11 cellular contexts compared by ENCODE assay signal in genomic region chr12:31714406-31715271, GRCh38. TPM values are rescaled to one million over a fixed set of nuclear protein-coding genes. Genes with fewer than 3 reads are reported as not detected.
DNase-seq lines count a peak whose midpoint lies in the region; ATAC-seq and TF ChIP-seq lines count a peak whose summit lies in the region.
"Had no signal": no experiment of that assay in that cellular context is flagged by ENCODE, and none has a peak within 500 bp of the region (broad histone marks: within the 10 kb centered on the region; RNA-seq: fewer than 3 reads in every experiment).

No MANE protein-coding gene starts in this region.

- H3K27ac Mint-ChIP-seq in endothelial cell (ENCODE audit: unreplicated experiment) (peak overlapping the region; percentile 53), type B pancreatic cell (peak overlapping the region; percentile 34)

- ATAC-seq in HG03095 (IDR thresholded peaks at IDR 0.05; ENCODE audit: unreplicated experiment): peak; percentile 17
- ATAC-seq: Right ventricle myocardium inferior had no signal

- DNase-seq in NCI-H2107 treated with DMSO at 0.1 percent for 48 hours (lab: John Stamatoyannopoulos, UW; ENCODE audit: unreplicated experiment) (peak; percentile 53), NCI-H2107 (lab: John Stamatoyannopoulos, UW) (no peak), endothelial cell (ENCODE audit: low spot score) (no peak), type B pancreatic cell (ENCODE audit: extremely low spot score, unreplicated experiment) (no peak), DMS53 treated with DMSO at 0.1 percent for 48 hours (lab: John Stamatoyannopoulos, UW; ENCODE audit: unreplicated experiment) (no peak), NCI-H2171 treated with DMSO at 0.1 percent for 48 hours (lab: John Stamatoyannopoulos, UW) (no peak), SW 1271 (lab: John Stamatoyannopoulos, UW) (no peak)
- DNase-seq: 8988T; activated CD4-positive, alpha-beta T cell treated with anti-CD3 and anti-CD28 coated beads, Interleukin-2, amount 50 U/mL, for 48 hours had no signal

- peaks cover 10% of the 10 kb centered on the region for H3K4me1 Mint-ChIP-seq in endothelial cell (ENCODE audit: unreplicated experiment)
- no peaks in the 10 kb centered on the region for H3K4me1 Mint-ChIP-seq in type B pancreatic cell (ENCODE audit: unreplicated experiment)

- no peak for TF ChIP-seq CTCF in endothelial cell (IDR thresholded peaks at IDR 0.05; ENCODE audit: unreplicated experiment)
- TF ChIP-seq CTCF in type B pancreatic cell (conservative IDR thresholded peaks at IDR 0.05): no peak

- H3K27me3 Mint-ChIP-seq in endothelial cell (ENCODE audit: unreplicated experiment) (no peaks in the 10 kb centered on the region), type B pancreatic cell (no peaks in the 10 kb centered on the region)

- H3K9me3 Mint-ChIP-seq in endothelial cell (ENCODE audit: unreplicated experiment): no peaks in the 10 kb centered on the region
- peaks cover 14% of the 10 kb centered on the region for H3K9me3 Mint-ChIP-seq in type B pancreatic cell

- H3K36me3 Mint-ChIP-seq in endothelial cell (ENCODE audit: low read depth, unreplicated experiment): peaks cover 22% of the 10 kb centered on the region
- H3K36me3 Mint-ChIP-seq in type B pancreatic cell: peaks cover 29% of the 10 kb centered on the region

- H3K4me3 Mint-ChIP-seq in endothelial cell (ENCODE audit: unreplicated experiment) (no peak overlapping the region), type B pancreatic cell (peak overlapping the region; percentile 3)

RNA-seq across cellular contexts. Expression of gene AMN1, which starts 14.2 kb away (rescaled TPM):
- total RNA-seq in endothelial cell (ENCODE audit: unreplicated experiment): 5.6 TPM
- total RNA-seq in type B pancreatic cell (ENCODE audit: low replicate concordance): 5.5 and 9.6 TPM in 2 replicates

RNA-seq across cellular contexts. Expression of gene ETFBKMT, which starts 55.2 kb away (rescaled TPM):
- total RNA-seq in endothelial cell (ENCODE audit: unreplicated experiment) (3.6 TPM), type B pancreatic cell (ENCODE audit: low replicate concordance) (2.0 and 4.2 TPM in 2 replicates)
